12 cellular contexts compared by ENCODE assay signal in the genomic region with DNA sequence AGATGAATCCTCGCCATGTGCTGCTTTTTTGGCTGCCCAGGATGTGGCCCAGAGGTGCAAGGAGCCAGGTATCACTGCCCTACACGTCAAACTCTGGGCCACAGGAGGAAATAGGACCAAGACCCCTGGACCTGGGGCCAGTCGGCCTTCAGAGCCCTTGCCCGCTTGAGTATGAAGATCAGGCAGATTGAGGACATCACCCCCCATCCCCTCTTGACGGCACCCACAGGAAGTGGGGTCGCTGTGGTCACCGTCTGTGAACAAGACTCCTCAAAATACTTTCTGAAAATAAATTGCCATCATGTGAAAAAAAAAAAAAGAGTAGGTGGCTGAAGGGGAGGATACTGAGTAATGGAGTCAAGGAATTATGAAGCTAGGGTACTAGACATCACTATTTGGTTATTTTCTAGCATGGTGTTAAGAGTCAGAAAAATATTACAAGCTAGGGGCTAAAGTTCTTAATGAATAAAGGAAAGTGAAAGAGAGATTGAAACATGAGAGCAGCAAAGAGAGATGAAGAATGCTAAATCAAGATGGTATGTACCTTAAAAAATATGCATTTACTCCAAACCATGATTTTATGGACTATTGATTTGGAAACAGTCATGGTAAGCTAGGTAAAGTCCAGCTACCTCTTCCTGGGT.
DNase-seq lines count a peak whose midpoint lies in the region; ATAC-seq and TF ChIP-seq lines count a peak whose summit lies in the region.
"Had no signal": no experiment of that assay in that cellular context is flagged by ENCODE, and none has a peak within 500 bp of the region (broad histone marks: within the 10 kb centered on the region; RNA-seq: fewer than 3 reads in every experiment).

No MANE protein-coding gene starts in this region.

- no peaks in the 10 kb centered on the region for H3K23me2 ChIP-seq in H9 (ENCODE audit: insufficient read length, low read depth, low read length, poor library complexity, severe bottlenecking)

- H3K4me1 Mint-ChIP-seq in activated B cell treated with CpG ODN at 0.5 μM for 24 hours, result peaks cover 29% of the 10 kb centered on the region
- H3K4me1 Mint-ChIP-seq in H9, result peaks cover 3 to 7% of the 10 kb centered on the region in 2 experiments; a peak in 3 of 4 replicates

- no peak overlapping the region for H3K9ac ChIP-seq in H9 (ENCODE audit: extremely low read depth, insufficient read length, low read length)

- no peak overlapping the region for H2AFZ ChIP-seq in H9 (ENCODE audit: low read length)

- H3K9me3 ChIP-seq in H9 (ENCODE audit: control insufficient read depth, low read depth, low read length), result no peaks in the 10 kb centered on the region
- H3K9me3 ChIP-seq: Caco-2 had no signal

- no peak overlapping the region for H3K18ac ChIP-seq in H9 (ENCODE audit: insufficient read length, low read depth, low read length)

- no peak overlapping the region for H2BK12ac ChIP-seq in H9 (ENCODE audit: insufficient read length, low read depth, low read length)

- no peak overlapping the region for H4K8ac ChIP-seq in H9 (replicated peaks; ENCODE audit: insufficient read length, low read depth, low read length)

- POLR2A ChIA-PET in activated B cell treated with CpG ODN at 0.5 μM for 24 hours (lab: Charles Lee), result no interaction called here

- H3K4me3 Mint-ChIP-seq in activated B cell treated with CpG ODN at 0.5 μM for 24 hours (peak overlapping the region; percentile 52), H9 (no peak overlapping the region)
- H3K4me3 Mint-ChIP-seq: WTC11 had no signal

- H3K27me3 ChIP-seq in H9 (ENCODE audit: insufficient read depth, low read length), result no peaks in the 10 kb centered on the region

- no peak overlapping the region for H3K56ac ChIP-seq in H9 (ENCODE audit: insufficient read length, low read depth, low read length)

- intact Hi-C loops in activated B cell treated with CpG ODN at 0.5 μM for 24 hours (cut with micrococcal nuclease), result no loop called here

- no peak overlapping the region for H3K4me2 ChIP-seq in H9 (ENCODE audit: insufficient read depth, insufficient read length, low read length)

- no peak overlapping the region for H2BK5ac ChIP-seq in H9 (ENCODE audit: insufficient read length, low read length)

- no peak overlapping the region for H4K5ac ChIP-seq in H9 (ENCODE audit: insufficient read length, low read depth, low read length)

- WGBS in H9 (ENCODE audit: extremely low coverage, insufficient read length, low lambda C conversion rate), result no CpG with 5 or more reads among the region's 7 CpGs

- H3K27ac Mint-ChIP-seq in activated B cell treated with CpG ODN at 0.5 μM for 24 hours (peak overlapping the region; percentile 57), H9 (no peak overlapping the region)
- H3K27ac Mint-ChIP-seq: WTC11 had no signal

- TF ChIP-seq CTCF in activated B cell treated with CpG ODN at 0.5 μM for 24 hours (IDR thresholded peaks at IDR 0.05) (no peak), H9 (conservative IDR thresholded peaks at IDR 0.05) (no peak)

- no peak overlapping the region for H2BK15ac ChIP-seq in H9 (ENCODE audit: low read depth, low read length)

- ATAC-seq in GM18867 (IDR thresholded peaks at IDR 0.05; ENCODE audit: unreplicated experiment) (peak; percentile 86), GM21515 (IDR thresholded peaks at IDR 0.05; ENCODE audit: unreplicated experiment) (peak; percentile 78), HG03064 (IDR thresholded peaks at IDR 0.05; ENCODE audit: low read depth, unreplicated experiment) (peak; percentile 73), activated B cell treated with CpG ODN at 0.5 μM for 24 hours (ENCODE audit: low read depth) (no peak)
- ATAC-seq: WTC11 had no signal

- no peak overlapping the region; the same call in 1 of the 2 replicates for H3K14ac ChIP-seq in H9 (ENCODE audit: insufficient read depth, low read length)

- no peaks in the 10 kb centered on the region for H3K79me1 ChIP-seq in H9 (ENCODE audit: insufficient read depth, low read depth, low read length, poor library complexity, severe bottlenecking)

- H2BK120ac ChIP-seq in H9 (ENCODE audit: low read depth, low read length, poor library complexity, severe bottlenecking), result no peak overlapping the region

- CTCF ChIA-PET in activated B cell treated with CpG ODN at 0.5 μM for 24 hours (lab: Charles Lee), result interaction anchor here (0.7 kb wide), 1 partner anchor 23 kb away, joined by 3 read pairs; no protein-coding TSS in a partner anchor

- H4K91ac ChIP-seq in H9 (ENCODE audit: insufficient read length, low read depth, low read length), result no peak overlapping the region

- H3K4ac ChIP-seq in H9 (ENCODE audit: low read depth, low read length), result no peak overlapping the region

- H2AK5ac ChIP-seq in H9 (ENCODE audit: insufficient read length, low read length), result no peak overlapping the region

- H3K4me1 ChIP-seq in H9 (ENCODE audit: insufficient read depth, low read length), result no peaks in the 10 kb centered on the region; the same call in 1 of the 2 replicates
- H3K4me1 ChIP-seq: Caco-2 had no signal

- no peak overlapping the region for H3K23ac ChIP-seq in H9 (ENCODE audit: insufficient read length, low read depth, low read length)

- no peaks in the 10 kb centered on the region for H3K79me2 ChIP-seq in H9 (ENCODE audit: insufficient read depth, low read length)

- no peak for DNase-seq in activated B cell treated with CpG ODN at 0.5 μM for 24 hours
- DNase-seq in H9, result no peak
- DNase-seq in stimulated activated CD4-positive, alpha-beta T cell treated with anti-CD3 and anti-CD28 coated beads, Interleukin-1b, Interleukin-23, amount 100 ng/mL, for 48 hours, result no peak
- no peak for DNase-seq in NCI-H524 (lab: John Stamatoyannopoulos, UW)
- no peak for DNase-seq in SK-N-DZ (ENCODE audit: low spot score)
- DNase-seq: Caco-2, caudate nucleus, NCI-H2107 had no signal

- H3K27me3 Mint-ChIP-seq in activated B cell treated with CpG ODN at 0.5 μM for 24 hours (peaks cover 8% of the 10 kb centered on the region), H9 (ENCODE audit: low read depth) (no peaks in the 10 kb centered on the region)

- H2BK20ac ChIP-seq in H9 (ENCODE audit: low read depth, low read length, poor library complexity, severe bottlenecking), result no peak overlapping the region

- H3K36me3 Mint-ChIP-seq in activated B cell treated with CpG ODN at 0.5 μM for 24 hours (ENCODE audit: low read depth) (no peaks in the 10 kb centered on the region), H9 (ENCODE audit: insufficient read depth in 1 of 3, low read depth in 3 of 3) (peaks cover 2 to 11% (median 8%) of the 10 kb centered on the region in 3 experiments; a peak in 4 of 7 replicates)

- no peak overlapping the region for H3T11ph ChIP-seq in H9 (ENCODE audit: low read length)

- no peak overlapping the region for H3K27ac ChIP-seq in H9 (ENCODE audit: insufficient read length, low read depth, low read length)

- peaks cover 8% of the 10 kb centered on the region for H3K9me3 Mint-ChIP-seq in activated B cell treated with CpG ODN at 0.5 μM for 24 hours
- H3K9me3 Mint-ChIP-seq in H9, result no peaks in the 10 kb centered on the region

- no peaks in the 10 kb centered on the region for H4K20me1 ChIP-seq in H9 (ENCODE audit: control insufficient read depth, insufficient read depth, insufficient read length)
